ENCODE assay signal across 8 cellular contexts in genomic region chr10:103659674-103660363, GRCh38.
A peak's percentile ranks its signal among the peaks of the same experiment; 100 is the strongest.
DNase-seq lines count a peak whose midpoint lies in the region; ATAC-seq and TF ChIP-seq lines count a peak whose summit lies in the region.

No MANE protein-coding gene starts in this region.

- H2AK5ac ChIP-seq in IMR-90 (ENCODE audit: low read depth, low read length) = peak overlapping the region; percentile 71

- no peak overlapping the region for H2BK15ac ChIP-seq in IMR-90 (ENCODE audit: low read depth, low read length)

- peak overlapping the region; percentile 81 for H3K9ac ChIP-seq in IMR-90 (ENCODE audit: low read depth, low read length)
- peak overlapping the region; percentile 74 to 76 for H3K9ac ChIP-seq in colonic mucosa (ENCODE audit: low read depth in 2 of 2, low read length in 2 of 2)

- ATAC-seq in GM19468 (IDR thresholded peaks at IDR 0.05; ENCODE audit: extremely low read depth, unreplicated experiment) (peak; percentile 42), IMR-90 (ENCODE audit: low read depth) (peak; percentile 81)

- peak overlapping the region in 1 of 2 experiments; percentile 68; a peak in 2 of 4 replicates for H4K8ac ChIP-seq in IMR-90 (ENCODE audit: low read depth in 2 of 2, low read length in 2 of 2)

- TF ChIP-seq RAD21 in IMR-90 (IDR thresholded peaks at IDR 0.05; ENCODE audit: low read length) = no peak; the same call in 1 of the 2 replicates

- TF ChIP-seq CTCF in IMR-90 (conservative IDR thresholded peaks at IDR 0.05; ENCODE audit: low read depth, low read length) (peak; percentile 26; the same call in 1 of the 2 replicates), colonic mucosa (IDR thresholded peaks at IDR 0.05) (no peak), lower leg skin (IDR thresholded peaks at IDR 0.05) (no peak)

- H3K4ac ChIP-seq in IMR-90 (ENCODE audit: low read depth, low read length) = peak overlapping the region; percentile 94

- dilution Hi-C loops in IMR-90 (cut with HindIII; ENCODE audit: low sequenced_read_pairs, unreplicated experiment) = no loop called here

- peak overlapping the region; percentile 64 for H4K91ac ChIP-seq in IMR-90 (ENCODE audit: insufficient read depth, low read depth, low read length)

- peaks cover 52% of the 10 kb centered on the region for H4K20me1 ChIP-seq in IMR-90 (ENCODE audit: insufficient read depth, low read length)

- peak overlapping the region; percentile 20 for H2BK120ac ChIP-seq in IMR-90 (ENCODE audit: low read depth, low read length)

- H3K27me3 ChIP-seq in IMR-90 (ENCODE audit: control insufficient read depth, insufficient read depth, low read length) (no peaks in the 10 kb centered on the region), colonic mucosa (no peaks in the 10 kb centered on the region)

- peaks cover 10% of the 10 kb centered on the region for H3K4me1 ChIP-seq in IMR-90 (ENCODE audit: control insufficient read depth, insufficient read depth, low read length)
- no peaks in the 10 kb centered on the region for H3K4me1 ChIP-seq in colonic mucosa

- CTCF ChIA-PET in IMR-90 (lab: Yijun Ruan, JAX) = interaction anchor here (0.9 to 1.3 kb wide), 2 partner anchors 26 to 61 kb away, joined by 3 to 6 read pairs; no protein-coding TSS in a partner anchor

- peak overlapping the region; percentile 95 for H3K4me2 ChIP-seq in IMR-90 (ENCODE audit: low read depth, low read length)

- peak overlapping the region; percentile 90 for H3K23ac ChIP-seq in IMR-90 (ENCODE audit: low read depth, low read length)

- POLR2A ChIA-PET in IMR-90 (lab: Charles Lee; ENCODE audit: unreplicated experiment) = no interaction called here

- H4K5ac ChIP-seq in IMR-90 (ENCODE audit: low read depth, low read length) = peak overlapping the region; percentile 33; the same call in 1 of the 2 replicates

- peaks cover 35% of the 10 kb centered on the region for H3K36me3 ChIP-seq in IMR-90 (ENCODE audit: control insufficient read depth, insufficient read depth, low read length)
- no peaks in the 10 kb centered on the region for H3K36me3 ChIP-seq in colonic mucosa

- H2BK20ac ChIP-seq in IMR-90 (ENCODE audit: low read depth, low read length) = no peak overlapping the region

- peak overlapping the region; percentile 99 for H2AK9ac ChIP-seq in IMR-90 (replicated peaks; ENCODE audit: low read depth, low read length, poor library complexity)

- H3K4me3 ChIP-seq in IMR-90 (ENCODE audit: insufficient read depth, low read depth, low read length) = peak overlapping the region; percentile 63
- peak overlapping the region; percentile 42 for H3K4me3 ChIP-seq in colonic mucosa
- H3K4me3 ChIP-seq in lower leg skin (ENCODE audit: low read depth, poor library complexity, severe bottlenecking) = peak overlapping the region; percentile 30

- in situ Hi-C loops in IMR-90 (cut with MboI; ENCODE audit: low sequenced_read_pairs) = no loop called here

- BruUV-seq in IMR-90 (replicated peaks; lab: Mats Ljungman, UMichigan) = no TSS peak

- peak overlapping the region; percentile 88 for H3K14ac ChIP-seq in IMR-90 (replicated peaks; ENCODE audit: low read depth, low read length)

- intact Hi-C loops in IMR-90 (cut with micrococcal nuclease) (loop anchor here (2.0 kb wide), 2 partner anchors 15 to 61 kb away; no protein-coding TSS in a partner anchor), colonic mucosa (cut with DNase I) (no loop called here), lower leg skin (cut with DNase I; ENCODE audit: low total_unique reads) (no loop called here)

- H3K56ac ChIP-seq in IMR-90 (ENCODE audit: extremely low read depth, insufficient read depth, low read length) = peak overlapping the region; percentile 64; the same call in 1 of the 2 replicates

- H3K9me3 ChIP-seq in IMR-90 (ENCODE audit: control insufficient read depth, insufficient read depth, low read length) = peaks cover 4% of the 10 kb centered on the region
- no peaks in the 10 kb centered on the region for H3K9me3 ChIP-seq in colonic mucosa

- peaks cover 21 to 82% of the 10 kb centered on the region in 2 experiments; a peak in 3 of 4 replicates for H3K79me1 ChIP-seq in IMR-90 (ENCODE audit: low read depth in 1 of 2, low read length in 2 of 2)

- H2BK5ac ChIP-seq in IMR-90 (ENCODE audit: low read depth, low read length, poor library complexity, severe bottlenecking) = peak overlapping the region; percentile 90

- WGBS in IMR-90 (ENCODE audit: extremely low coverage in 2 of 2, insufficient read length in 1 of 2), 2 experiments = 79% methylated on average over 2 of the region's 11 CpGs; no CpG with 5 or more reads in 1 of the 2 experiments
- 30 to 53% methylated on average over 11 of the region's 11 CpGs for WGBS in lower leg skin, 2 donors

- peak overlapping the region; percentile 86 for H2AFZ ChIP-seq in IMR-90 (replicated peaks; ENCODE audit: low read length, poor library complexity)

- peak; percentile 64 for DNase-seq in DMS53 treated with DMSO at 0.1 percent for 48 hours (lab: John Stamatoyannopoulos, UW; ENCODE audit: unreplicated experiment)
- DNase-seq in IMR-90 = peak; percentile 91
- DNase-seq in activated CD4-positive, alpha-beta T cell treated with anti-CD3 and anti-CD28 coated beads for 4 hours = peak; percentile 53 to 55
- peak; percentile 65 for DNase-seq in colonic mucosa
- DNase-seq in lower leg skin (ENCODE audit: low spot score in 2 of 2) = peak in 1 of 2 donors; percentile 75
- peak; percentile 27 to 42 (median 29) for DNase-seq in stimulated activated CD4-positive, alpha-beta T cell treated with anti-CD3 and anti-CD28 coated beads, TNF-alpha, amount 100 ng/mL, for 48 hours (ENCODE audit: low read depth in 3 of 3)
- DNase-seq in SHP77 treated with DMSO at 0.1 percent for 48 hours (lab: John Stamatoyannopoulos, UW) = no peak

- TF ChIP-seq POLR2A in IMR-90 (IDR thresholded peaks at IDR 0.05; ENCODE audit: low read depth, low read length) (0 out of 2 replicates have a peak, but pooled peaks have one; percentile 23), lower leg skin (IDR thresholded peaks at IDR 0.05) (no peak)

- H3K18ac ChIP-seq in IMR-90 (ENCODE audit: low read depth, low read length) = peak overlapping the region; percentile 31; the same call in 1 of the 2 replicates

- H3K27ac ChIP-seq in IMR-90 (ENCODE audit: insufficient read depth, low read length) (peak overlapping the region; percentile 95), colonic mucosa (peak overlapping the region; percentile 82)

- peaks cover 20% of the 10 kb centered on the region for H3K9me1 ChIP-seq in IMR-90 (ENCODE audit: insufficient read depth, low read length)

TF ChIP-seq in IMR-90, 13 proteins besides CTCF, POLR2A, EP300 and RAD21:
- TF ChIP-seq CHD1 (IDR thresholded peaks at IDR 0.05; ENCODE audit: low read depth, low read length) = no peak
- TF ChIP-seq, protein P1, sequence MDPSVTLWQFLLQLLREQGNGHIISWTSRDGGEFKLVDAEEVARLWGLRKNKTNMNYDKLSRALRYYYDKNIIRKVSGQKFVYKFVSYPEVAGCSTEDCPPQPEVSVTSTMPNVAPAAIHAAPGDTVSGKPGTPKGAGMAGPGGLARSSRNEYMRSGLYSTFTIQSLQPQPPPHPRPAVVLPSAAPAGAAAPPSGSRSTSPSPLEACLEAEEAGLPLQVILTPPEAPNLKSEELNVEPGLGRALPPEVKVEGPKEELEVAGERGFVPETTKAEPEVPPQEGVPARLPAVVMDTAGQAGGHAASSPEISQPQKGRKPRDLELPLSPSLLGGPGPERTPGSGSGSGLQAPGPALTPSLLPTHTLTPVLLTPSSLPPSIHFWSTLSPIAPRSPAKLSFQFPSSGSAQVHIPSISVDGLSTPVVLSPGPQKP (IDR thresholded peaks at IDR 0.05; ENCODE audit: borderline replicate concordance, low read depth, low read length) = no peak
- no peak for TF ChIP-seq MAFK (IDR thresholded peaks at IDR 0.05; ENCODE audit: low read depth, low read length)
- TF ChIP-seq FOS (IDR thresholded peaks at IDR 0.05; ENCODE audit: low read depth, low read length) = no peak
- TF ChIP-seq NFE2L2 (IDR thresholded peaks at IDR 0.05; ENCODE audit: low read depth, low read length) = no peak
- no peak; the same call in 1 of the 2 replicates for TF ChIP-seq SMC3 (IDR thresholded peaks at IDR 0.05; ENCODE audit: low read depth, low read length)
- no peak; the same call in 1 of the 2 replicates for TF ChIP-seq MXI1 (IDR thresholded peaks at IDR 0.05; ENCODE audit: borderline replicate concordance, low read depth, low read length)
- TF ChIP-seq CEBPB (IDR thresholded peaks at IDR 0.05; ENCODE audit: low read depth, low read length) = no peak
- TF ChIP-seq, protein P2, sequence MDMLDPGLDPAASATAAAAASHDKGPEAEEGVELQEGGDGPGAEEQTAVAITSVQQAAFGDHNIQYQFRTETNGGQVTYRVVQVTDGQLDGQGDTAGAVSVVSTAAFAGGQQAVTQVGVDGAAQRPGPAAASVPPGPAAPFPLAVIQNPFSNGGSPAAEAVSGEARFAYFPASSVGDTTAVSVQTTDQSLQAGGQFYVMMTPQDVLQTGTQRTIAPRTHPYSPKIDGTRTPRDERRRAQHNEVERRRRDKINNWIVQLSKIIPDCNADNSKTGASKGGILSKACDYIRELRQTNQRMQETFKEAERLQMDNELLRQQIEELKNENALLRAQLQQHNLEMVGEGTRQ (IDR thresholded peaks at IDR 0.05; ENCODE audit: low read depth, low read length) = no peak
- TF ChIP-seq RFX5 (IDR thresholded peaks at IDR 0.05; ENCODE audit: low read depth, low read length) = no peak
- no peak for TF ChIP-seq RCOR1 (IDR thresholded peaks at IDR 0.05; ENCODE audit: insufficient replicate concordance, low read length)
- no peak for TF ChIP-seq MAZ (IDR thresholded peaks at IDR 0.05; ENCODE audit: borderline replicate concordance, low read depth, low read length)
- TF ChIP-seq BHLHE40 (IDR thresholded peaks at IDR 0.05; ENCODE audit: low read depth, low read length) = no peak
